22 cellular contexts compared by ENCODE assay signal in the genomic region with DNA sequence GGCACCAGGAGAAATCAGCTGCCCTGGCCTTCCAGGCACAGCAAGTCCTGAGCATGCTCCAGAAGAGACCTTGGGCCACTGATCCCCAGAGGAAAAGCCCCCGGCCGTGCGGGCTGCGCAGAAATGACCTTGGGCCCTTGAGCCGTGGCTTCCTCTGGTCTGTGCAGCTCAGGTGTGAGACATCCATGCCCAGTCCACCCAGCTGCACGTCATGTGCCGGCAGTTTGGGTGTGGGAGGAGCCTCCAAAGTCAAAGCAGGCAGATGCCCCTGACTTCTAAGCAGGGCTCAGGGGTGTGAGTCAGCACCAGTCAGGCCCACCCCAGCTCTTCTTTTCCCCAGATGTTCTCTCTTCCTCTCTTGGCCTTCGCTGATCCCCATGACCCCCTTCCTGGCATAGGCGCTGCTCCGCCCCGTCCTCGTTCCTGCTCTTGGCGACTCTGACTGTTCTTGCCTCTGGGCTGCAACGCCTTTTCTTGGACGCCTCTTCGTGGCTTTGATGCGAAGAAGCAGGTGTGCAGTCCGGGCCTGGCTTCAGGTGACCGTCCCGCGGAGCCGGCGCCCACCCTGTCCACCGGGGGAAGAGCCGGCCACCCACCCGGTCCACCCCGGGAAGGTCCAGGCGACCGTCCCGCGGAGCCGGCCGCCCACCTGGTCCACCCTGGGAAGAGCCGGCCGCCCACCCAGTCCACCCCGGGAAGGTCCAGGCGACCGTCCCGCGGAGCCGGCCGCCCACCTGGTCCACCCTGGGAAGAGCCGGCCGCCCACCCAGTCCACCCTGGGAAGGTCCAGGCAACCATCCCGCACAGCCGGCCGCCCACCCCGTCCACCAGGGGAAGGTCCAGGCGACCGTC. TPM values are rescaled to one million over a fixed set of nuclear protein-coding genes. Genes with fewer than 3 reads are reported as not detected.
DNase-seq lines count a peak whose midpoint lies in the region; ATAC-seq, FAIRE-seq and TF ChIP-seq lines count a peak whose summit lies in the region.
"Had no signal": no experiment of that assay in that cellular context is flagged by ENCODE, and none has a peak within 500 bp of the region (broad histone marks: within the 10 kb centered on the region; RNA-seq: fewer than 3 reads in every experiment).

No MANE protein-coding gene starts in this region.

- FAIRE-seq in kidney (lab: Jason Lieb, UNC) = no peak
- FAIRE-seq: GM12892, GM18507, H54 had no signal

- H3K36me3 ChIP-seq in DND-41 (ENCODE audit: insufficient read depth, low read length) (no peaks in the 10 kb centered on the region), kidney (ENCODE audit: control insufficient read depth in 1 of 2, insufficient read depth in 2 of 2, low read length in 2 of 2) (no peaks in the 10 kb centered on the region), psoas muscle (ENCODE audit: insufficient read depth in 1 of 2, low read depth in 1 of 2) (no peaks in the 10 kb centered on the region)
- H3K36me3 ChIP-seq: SJCRH30 had no signal

- H3K9ac ChIP-seq in DND-41 (ENCODE audit: low read depth, low read length) = no peak overlapping the region
- H3K9ac ChIP-seq in kidney (ENCODE audit: low read length in 2 of 2) = no peak overlapping the region

- 0 out of 3 replicates have a peak, but pooled peaks have one; percentile 19 for ATAC-seq in DND-41 (ENCODE audit: insufficient read depth, low read depth)
- no peak for ATAC-seq in psoas muscle
- no peak for ATAC-seq in GM18909 (IDR thresholded peaks at IDR 0.05; ENCODE audit: poor library complexity, unreplicated experiment)
- no peak for ATAC-seq in HG02610 (IDR thresholded peaks at IDR 0.05; ENCODE audit: unreplicated experiment)

- WGBS in psoas muscle, 3 donors = 69 to 81% (median 79%) methylated on average over 32 to 50 of the region's 50 CpGs

- intact Hi-C loops in kidney (cut with DNase I) = no loop called here
- intact Hi-C loops in psoas muscle (cut with DNase I) = no loop called here

- no peaks in the 10 kb centered on the region for H3K79me2 ChIP-seq in DND-41 (ENCODE audit: insufficient read depth, low read length)

- H3K27ac ChIP-seq in DND-41 (ENCODE audit: low read length) (no peak overlapping the region), RWPE1 (peak overlapping the region; percentile 8; the same call in 1 of the 2 replicates), kidney (ENCODE audit: low read depth in 2 of 2, low read length in 2 of 2) (no peak overlapping the region), psoas muscle (no peak overlapping the region)
- H3K27ac ChIP-seq: 22Rv1, SJCRH30 had no signal

- H3K4me3 ChIP-seq in DND-41 (ENCODE audit: low read depth in 1 of 2, low read length in 2 of 2) (no peak overlapping the region), kidney (ENCODE audit: low read length in 2 of 2) (no peak overlapping the region), psoas muscle (no peak overlapping the region)
- H3K4me3 ChIP-seq: SJCRH30 had no signal

- POLR2A ChIA-PET in RWPE1 (lab: Yijun Ruan, JAX; ENCODE audit: low non-redundant PET) = no interaction called here

- no peaks in the 10 kb centered on the region for H3K4me1 ChIP-seq in DND-41 (ENCODE audit: insufficient read depth, low read length)
- no peaks in the 10 kb centered on the region for H3K4me1 ChIP-seq in kidney (ENCODE audit: control insufficient read depth in 1 of 2, insufficient read depth in 1 of 2, low read depth in 1 of 2, low read length in 2 of 2)
- H3K4me1 ChIP-seq in psoas muscle = no peaks in the 10 kb centered on the region

- H3K9me3 ChIP-seq in DND-41 (ENCODE audit: insufficient read depth, low read length, severe bottlenecking) = no peaks in the 10 kb centered on the region
- no peaks in the 10 kb centered on the region for H3K9me3 ChIP-seq in kidney (ENCODE audit: control insufficient read depth in 1 of 2, low read length in 2 of 2)
- H3K9me3 ChIP-seq in psoas muscle = no peaks in the 10 kb centered on the region
- H3K9me3 ChIP-seq: SJCRH30 had no signal

- TF ChIP-seq CTCF in DND-41 (IDR thresholded peaks at IDR 0.05; ENCODE audit: borderline replicate concordance, extremely low read depth, low read length, poor library complexity, severe bottlenecking) = no peak
- no peak for TF ChIP-seq CTCF in RWPE1 (conservative IDR thresholded peaks at IDR 0.05; ENCODE audit: low read depth)
- TF ChIP-seq CTCF in kidney (IDR thresholded peaks at IDR 0.05; ENCODE audit: borderline replicate concordance, extremely low read depth, insufficient read depth) = no peak
- TF ChIP-seq CTCF in psoas muscle (IDR thresholded peaks at IDR 0.05) = no peak

- no peak overlapping the region for H3K4me2 ChIP-seq in DND-41 (ENCODE audit: insufficient read depth, low read length)

- no peak overlapping the region for H2AFZ ChIP-seq in DND-41 (ENCODE audit: low read depth, low read length)

- H4K20me1 ChIP-seq in DND-41 (ENCODE audit: insufficient read depth, low read length) = no peaks in the 10 kb centered on the region

- DNase-seq in DMS 273 (lab: John Stamatoyannopoulos, UW; ENCODE audit: unreplicated experiment) = peak; percentile 34
- no peak for DNase-seq in DMS 273 treated with DMSO at 0.1 percent for 48 hours (lab: John Stamatoyannopoulos, UW)
- DNase-seq in DND-41 = no peak
- no peak for DNase-seq in RWPE1 (ENCODE audit: low spot score)
- peak; percentile 53 for DNase-seq in kidney
- DNase-seq in psoas muscle = no peak
- DNase-seq: CD4-positive, CD25-positive, alpha-beta regulatory T cell; COR-L47; HFFc6; NCI-H1417; NCI-H187; NCI-H226; NCI-H524; SJCRH30 had no signal

- H3K27me3 ChIP-seq in DND-41 (ENCODE audit: insufficient read depth, low read length, poor library complexity) = no peaks in the 10 kb centered on the region
- peaks cover 0 to 30% (median 11%) of the 10 kb centered on the region in 3 donors for H3K27me3 ChIP-seq in psoas muscle (ENCODE audit: insufficient read depth in 3 of 3, low read length in 2 of 3)

- CTCF ChIA-PET in RWPE1 (lab: Yijun Ruan, JAX) = interaction anchor here (1.1 kb wide), 1 partner anchor 33 kb away, joined by 3 read pairs; no protein-coding TSS in a partner anchor

RNA-seq across cellular contexts. Expression of a gene that starts 5.9 kb away (rescaled TPM):
- total RNA-seq in kidney = 10.1 TPM
- 4.0 TPM for polyA plus RNA-seq in kidney (ENCODE audit: insufficient read depth, low read depth, low replicate concordance)
- 1 to 10 TPM; 3.8 to 6.7 (median 5.4) TPM for total RNA-seq in psoas muscle
- polyA plus RNA-seq in psoas muscle = 1 to 10 TPM; 3.6 to 7.5 (median 5.6) TPM

RNA-seq across cellular contexts. Expression of a gene that starts 46.6 kb away (rescaled TPM):
- total RNA-seq in kidney (not detected), psoas muscle (not detected)
- polyA plus RNA-seq in kidney (ENCODE audit: insufficient read depth, low read depth, low replicate concordance) (not detected), psoas muscle (not detected)
- total RNA-seq: CD4-positive, CD25-positive, alpha-beta regulatory T cell; HFFc6; RPMI7951; SJCRH30 had no signal
- polyA plus RNA-seq: CD4-positive, CD25-positive, alpha-beta regulatory T cell had no signal

RNA-seq across cellular contexts. Expression of a gene that starts 52.4 kb away (rescaled TPM):
- 2.3 TPM for total RNA-seq in kidney
- 0.84 TPM for polyA plus RNA-seq in kidney (ENCODE audit: insufficient read depth, low read depth, low replicate concordance)
- total RNA-seq in psoas muscle = not detected
- polyA plus RNA-seq in psoas muscle = not detected
- total RNA-seq: CD4-positive, CD25-positive, alpha-beta regulatory T cell; HFFc6; MCF 10A; RPMI7951; SJCRH30 had no signal
- polyA plus RNA-seq: CD4-positive, CD25-positive, alpha-beta regulatory T cell had no signal

Comparison
In these comparisons a context has a peak if more than half of its experiments do, and no peak if none do; other contexts are left out.
1. DNase-seq: peak in DMS 273 (single experiment) and kidney (single experiment); none in DMS 273 treated with DMSO at 0.1 percent for 48 hours (single experiment), DND-41 (single experiment), RWPE1 (single experiment) and psoas muscle (0 of 2).